9 cellular contexts compared by ENCODE assay signal in genomic region chr12:121096199-121096798, GRCh38. TPM values are rescaled to one million over a fixed set of nuclear protein-coding genes. Genes with fewer than 3 reads are reported as not detected.
DNase-seq lines count a peak whose midpoint lies in the region; ATAC-seq, FAIRE-seq and TF ChIP-seq lines count a peak whose summit lies in the region.
"Had no signal": no experiment of that assay in that cellular context is flagged by ENCODE, and none has a peak within 500 bp of the region (broad histone marks: within the 10 kb centered on the region; RNA-seq: fewer than 3 reads in every experiment).

No MANE protein-coding gene starts in this region.

- H3K9me3 Mint-ChIP-seq in activated B cell treated with CpG ODN at 0.5 μM for 24 hours, result peaks cover 2% of the 10 kb centered on the region

- 37% methylated on average over 8 of the region's 11 CpGs for WGBS in mesenchymal stem cell

- no peak for FAIRE-seq in H54 (lab: Jason Lieb, UNC)
- FAIRE-seq: colon had no signal

- H3K4ac ChIP-seq in mesenchymal stem cell (ENCODE audit: low read depth in 1 of 2, low read length in 2 of 2), result no peak overlapping the region

- no peaks in the 10 kb centered on the region for H3K36me3 ChIP-seq in BE2C
- H3K36me3 ChIP-seq in HCT116 (ENCODE audit: control insufficient read depth in 1 of 2, insufficient read depth in 2 of 2, low read length in 2 of 2), result no peaks in the 10 kb centered on the region
- H3K36me3 ChIP-seq in mesenchymal stem cell (ENCODE audit: control insufficient read depth in 1 of 2, insufficient read depth in 2 of 2, low read depth in 1 of 2, low read length in 2 of 2), result no peaks in the 10 kb centered on the region
- H3K36me3 ChIP-seq in WERI-Rb-1, result no peaks in the 10 kb centered on the region

- H3K4me2 ChIP-seq in HCT116 (ENCODE audit: low read length) (peak overlapping the region; percentile 88), mesenchymal stem cell (ENCODE audit: low read length, poor library complexity, severe bottlenecking) (peak overlapping the region; percentile 3)

- no peak overlapping the region for H2BK5ac ChIP-seq in mesenchymal stem cell (ENCODE audit: low read depth, low read length, poor library complexity, severe bottlenecking)

- H3K4me3 ChIP-seq in BE2C (ENCODE audit: low read depth, low read length) (peak overlapping the region; percentile 61), HCT116 (replicated peaks in 1 of 2; ENCODE audit: low read depth in 1 of 2, low read length in 2 of 2) (peak overlapping the region; percentile 15 to 52; a peak in 2 of 4 replicates), mesenchymal stem cell (ENCODE audit: insufficient read depth in 1 of 2, low read depth in 1 of 2, low read length in 2 of 2) (peak overlapping the region in 1 of 2 experiments; percentile 82), WERI-Rb-1 (ENCODE audit: low read depth, low read length) (no peak overlapping the region)

- BruUV-seq in HCT116 (replicated peaks; lab: Mats Ljungman, UMichigan), result no TSS peak

- no peak overlapping the region for H2BK120ac ChIP-seq in mesenchymal stem cell (ENCODE audit: low read depth, low read length)

- no peak overlapping the region for H3K27ac Mint-ChIP-seq in activated B cell treated with CpG ODN at 0.5 μM for 24 hours

- no peak for TF ChIP-seq CTCF in BE2C (IDR thresholded peaks at IDR 0.05; ENCODE audit: low read depth, low read length)
- no peak for TF ChIP-seq CTCF in HCT116 (IDR thresholded peaks at IDR 0.05 in 2 of 3, conservative IDR thresholded peaks at IDR 0.05 in 1 of 3; ENCODE audit: borderline replicate concordance in 1 of 3, insufficient read depth in 1 of 3, low read depth in 2 of 3, low read length in 2 of 3)
- TF ChIP-seq CTCF in activated B cell treated with CpG ODN at 0.5 μM for 24 hours (IDR thresholded peaks at IDR 0.05), result no peak
- TF ChIP-seq CTCF in WERI-Rb-1 (IDR thresholded peaks at IDR 0.05; ENCODE audit: low read depth, low read length), result no peak

- no peak overlapping the region for H3K14ac ChIP-seq in mesenchymal stem cell (ENCODE audit: low read length in 2 of 2)

- H3K9me3 ChIP-seq in BE2C (no peaks in the 10 kb centered on the region), HCT116 (ENCODE audit: control insufficient read depth in 1 of 2, insufficient read depth in 1 of 2, low read depth in 1 of 2, low read length in 2 of 2) (no peaks in the 10 kb centered on the region; a peak in 1 of 4 replicates), mesenchymal stem cell (ENCODE audit: control insufficient read depth, low read length) (peaks cover 7% of the 10 kb centered on the region), WERI-Rb-1 (ENCODE audit: severe bottlenecking) (peaks cover 19% of the 10 kb centered on the region)

- no peak overlapping the region for H4K8ac ChIP-seq in mesenchymal stem cell (ENCODE audit: low read length)

- peaks cover 8% of the 10 kb centered on the region for H3K27me3 Mint-ChIP-seq in activated B cell treated with CpG ODN at 0.5 μM for 24 hours

- no peak for ATAC-seq in HCT116
- no peak for ATAC-seq in activated B cell treated with CpG ODN at 0.5 μM for 24 hours (ENCODE audit: low read depth)
- ATAC-seq in GM18867 (IDR thresholded peaks at IDR 0.05; ENCODE audit: unreplicated experiment), result no peak
- no peak for ATAC-seq in GM18861 (IDR thresholded peaks at IDR 0.05; ENCODE audit: unreplicated experiment)

- TF ChIP-seq POLR2A in HCT116 (IDR thresholded peaks at IDR 0.05; ENCODE audit: borderline replicate concordance, extremely low read depth, insufficient read depth, insufficient read length) (no peak), H54 (IDR thresholded peaks at IDR 0.05; ENCODE audit: low read depth, low read length) (no peak)

- peak overlapping the region; percentile 63 for H2AFZ ChIP-seq in HCT116 (ENCODE audit: low read depth, low read length, poor library complexity, severe bottlenecking)
- no peak overlapping the region for H2AFZ ChIP-seq in mesenchymal stem cell (ENCODE audit: low read depth, low read length)

- no peaks in the 10 kb centered on the region for H4K20me1 ChIP-seq in HCT116 (ENCODE audit: insufficient read depth)

- H3K79me1 ChIP-seq in mesenchymal stem cell (replicated peaks; ENCODE audit: low read length, poor library complexity, severe bottlenecking), result no peaks in the 10 kb centered on the region

- POLR2A ChIA-PET in HCT116 (lab: Charles Lee) (interaction anchor here (0.9 kb wide), 1 partner anchor 17 kb away, joined by 3 read pairs; no protein-coding TSS in a partner anchor), activated B cell treated with CpG ODN at 0.5 μM for 24 hours (lab: Charles Lee) (interaction anchor here (0.6 to 1.0 kb wide), 2 partner anchors 36 to 153 kb away, joined by 3 to 4 read pairs; no protein-coding TSS in a partner anchor)

- no peak for TF ChIP-seq RAD21 in HCT116 (IDR thresholded peaks at IDR 0.05; ENCODE audit: low read depth)

- H2BK15ac ChIP-seq in mesenchymal stem cell (ENCODE audit: low read depth, poor library complexity, severe bottlenecking), result peak overlapping the region; percentile 48

- H3K23ac ChIP-seq in mesenchymal stem cell (ENCODE audit: low read length in 2 of 2), result no peak overlapping the region

- intact Hi-C loops in HCT116 (cut with micrococcal nuclease) (loop anchor here (5.0 kb wide), 3 partner anchors 34 to 514 kb away; partner anchors contain the start of gene POP5), activated B cell treated with CpG ODN at 0.5 μM for 24 hours (cut with micrococcal nuclease) (loop anchor here (1.0 to 10.0 kb wide), 7 partner anchors 36 to 661 kb away; partner anchors contain the start of genes C12orf43, CABP1 and COX6A1)

- no peak overlapping the region for H3K18ac ChIP-seq in mesenchymal stem cell (ENCODE audit: low read depth in 1 of 2, low read length in 2 of 2)

- no peaks in the 10 kb centered on the region for H3K9me2 ChIP-seq in HCT116 (ENCODE audit: insufficient read depth)

- no peak overlapping the region for H4K91ac ChIP-seq in mesenchymal stem cell (ENCODE audit: low read length)

- CTCF ChIA-PET in HCT116 (lab: Charles Lee), result interaction anchor here (0.6 to 1.4 kb wide), 5 partner anchors 14 to 91 kb away, joined by 3 to 16 read pairs (median 4); partner anchors contain the start of gene P2RX7
- CTCF ChIA-PET in activated B cell treated with CpG ODN at 0.5 μM for 24 hours (lab: Charles Lee), result interaction anchor here (0.7 to 2.9 kb wide), 8 partner anchors 24 to 515 kb away, joined by 3 to 15 read pairs (median 4); partner anchors contain the start of gene POP5

- no peaks in the 10 kb centered on the region for H3K36me3 Mint-ChIP-seq in activated B cell treated with CpG ODN at 0.5 μM for 24 hours (ENCODE audit: low read depth)

- H3K4me1 ChIP-seq in BE2C (no peaks in the 10 kb centered on the region), HCT116 (ENCODE audit: control insufficient read depth in 1 of 2, insufficient read depth in 2 of 2, low read length in 2 of 2) (peaks cover 3 to 14% of the 10 kb centered on the region in 2 experiments; a peak in 3 of 4 replicates), mesenchymal stem cell (ENCODE audit: control insufficient read depth, insufficient read depth, low read depth, low read length) (peaks cover 5% of the 10 kb centered on the region)

- H2AK5ac ChIP-seq in mesenchymal stem cell (ENCODE audit: low read length, severe bottlenecking), result no peak overlapping the region

- DNase-seq in BE2C (no peak), HCT116 (ENCODE audit: low read depth, low spot score) (no peak), activated B cell treated with CpG ODN at 0.5 μM for 24 hours (no peak), mesenchymal stem cell (no peak), H54 (ENCODE audit: insufficient read length, low spot score) (no peak), WERI-Rb-1 (no peak)

- H3K9ac ChIP-seq in HCT116 (ENCODE audit: low read length), result peak overlapping the region; percentile 38; the same call in 1 of the 2 replicates
- H3K9ac ChIP-seq in mesenchymal stem cell (ENCODE audit: low read length), result peak overlapping the region; percentile 73

- H2BK12ac ChIP-seq in mesenchymal stem cell (ENCODE audit: low read length in 2 of 2), result no peak overlapping the region

- RAD21 ChIA-PET in HCT116 (lab: Charles Lee; ENCODE audit: low non-redundant PET in 1 of 2, low total read pairs in 2 of 2, uncharacterized antibody in 2 of 2, unreplicated experiment in 2 of 2), result no interaction called here

- H3K79me2 ChIP-seq in HCT116 (ENCODE audit: insufficient read depth, low read length), result no peaks in the 10 kb centered on the region

- H3K4me3 Mint-ChIP-seq in activated B cell treated with CpG ODN at 0.5 μM for 24 hours, result peak overlapping the region; percentile 83

- no peak overlapping the region for H3K27ac ChIP-seq in HCT116 (ENCODE audit: low read depth, low read length)
- no peak overlapping the region for H3K27ac ChIP-seq in mesenchymal stem cell (ENCODE audit: low read length, poor library complexity, severe bottlenecking)
- H3K27ac ChIP-seq in WERI-Rb-1, result no peak overlapping the region

- no peaks in the 10 kb centered on the region for H3K27me3 ChIP-seq in BE2C
- H3K27me3 ChIP-seq in HCT116 (ENCODE audit: insufficient read depth, low read length), result no peaks in the 10 kb centered on the region
- peaks cover 30 to 35% of the 10 kb centered on the region in 2 experiments for H3K27me3 ChIP-seq in mesenchymal stem cell (ENCODE audit: control insufficient read depth in 1 of 2, insufficient read depth in 1 of 2, low read length in 2 of 2)
- peaks cover 60% of the 10 kb centered on the region for H3K27me3 ChIP-seq in WERI-Rb-1 (ENCODE audit: insufficient read depth, low read depth, severe bottlenecking)

- H3K4me1 Mint-ChIP-seq in activated B cell treated with CpG ODN at 0.5 μM for 24 hours, result peaks cover 29% of the 10 kb centered on the region

TF ChIP-seq in HCT116, 20 proteins besides CTCF, POLR2A, EP300 and RAD21 (continues in another document):
- no peak for TF ChIP-seq TCF7L2 (IDR thresholded peaks at IDR 0.05; ENCODE audit: borderline replicate concordance, extremely low read depth, insufficient read depth, insufficient read length)
- TF ChIP-seq SIN3A (IDR thresholded peaks at IDR 0.05; ENCODE audit: low read depth), result no peak
- no peak for TF ChIP-seq MAX (IDR thresholded peaks at IDR 0.05)
- TF ChIP-seq POLR2AphosphoS5 (IDR thresholded peaks at IDR 0.05; ENCODE audit: low read depth, low read length), result no peak

RNA-seq across cellular contexts. Expression of gene P2RX7, which starts 36.4 kb away (rescaled TPM):
- 2.0 TPM for polyA plus RNA-seq in BE2C (2012; ENCODE audit: insufficient read depth, insufficient read length, low read depth)
- total RNA-seq in HCT116 (2021; ENCODE audit: unreplicated experiment), result 1.5 TPM
- 0.53 and 0.60 TPM in 2 replicates for polyA plus RNA-seq in HCT116 (2012)
- total RNA-seq in activated B cell treated with CpG ODN at 0.5 μM for 24 hours, result 2.7 and 5.3 TPM in 2 replicates
- polyA plus RNA-seq in mesenchymal stem cell (2013, experiment 1 of 2), result 4.2 TPM
- polyA plus RNA-seq in mesenchymal stem cell (2013, experiment 2 of 2), result 3.3 TPM

RNA-seq across cellular contexts. Expression of gene OASL, which starts 57.3 kb away (rescaled TPM):
- not detected for polyA plus RNA-seq in BE2C (2012; ENCODE audit: insufficient read depth, insufficient read length, low read depth)
- total RNA-seq in HCT116 (2021; ENCODE audit: unreplicated experiment), result 4.1 TPM
- polyA plus RNA-seq in HCT116 (2012), result 2.8 and 5.2 TPM in 2 replicates
- total RNA-seq in activated B cell treated with CpG ODN at 0.5 μM for 24 hours, result 0.86 and 1.4 TPM in 2 replicates
- 0.03 TPM for polyA plus RNA-seq in mesenchymal stem cell (2013, experiment 1 of 2)
- 0.01 TPM for polyA plus RNA-seq in mesenchymal stem cell (2013, experiment 2 of 2)
